ENCODE assay signal across 15 cellular contexts in the genomic region with DNA sequence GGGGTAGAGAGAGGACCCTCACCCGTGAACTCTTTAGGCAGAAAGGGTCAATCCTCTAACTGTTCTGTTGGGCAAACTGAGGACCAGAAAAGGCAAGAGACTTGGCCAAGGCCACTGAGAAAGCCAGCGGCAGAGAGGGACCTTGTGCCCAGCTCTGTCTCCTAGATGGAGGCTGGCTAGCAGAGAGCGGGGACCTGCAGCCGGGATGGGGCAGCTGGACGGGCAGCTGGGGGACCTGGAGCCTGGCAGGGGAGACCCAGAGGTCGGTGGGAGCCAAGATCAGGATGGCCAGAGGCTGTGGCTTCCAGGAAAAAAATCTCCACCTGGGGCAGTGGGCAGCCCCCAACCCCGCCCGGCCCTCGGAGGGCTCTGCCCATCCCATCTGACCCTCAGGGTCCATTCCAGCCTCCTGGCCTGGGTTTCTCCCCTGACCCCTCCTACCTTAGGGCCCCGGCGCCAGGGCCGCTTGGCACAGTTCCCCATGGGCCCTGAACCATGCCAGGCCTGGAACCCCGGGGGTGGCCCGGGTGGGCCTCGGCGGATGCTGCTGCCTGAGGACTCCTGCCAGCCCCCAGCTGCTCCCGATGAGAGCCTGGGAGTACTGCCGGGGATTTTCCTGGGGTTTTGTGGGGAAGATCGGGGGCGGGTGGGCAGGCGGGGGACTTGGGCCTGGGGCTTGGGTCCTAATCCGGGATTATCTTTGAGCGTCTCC. TPM values are rescaled to one million over a fixed set of nuclear protein-coding genes. Genes with fewer than 3 reads are reported as not detected.
DNase-seq lines count a peak whose midpoint lies in the region; TF ChIP-seq lines count a peak whose summit lies in the region.
"Had no signal": no experiment of that assay in that cellular context is flagged by ENCODE, and none has a peak within 500 bp of the region (broad histone marks: within the 10 kb centered on the region; RNA-seq: fewer than 3 reads in every experiment).

A gene (minus strand): TSS at position 603 of the 712 bp plus-strand sequence. CDS start 120 bp downstream, at position 483.

- no peak within 1 kb of the TSS for H3K9ac ChIP-seq in neural progenitor cell

- H3K9me3 Mint-ChIP-seq in neural progenitor cell, result peaks cover 8% of the 10 kb centered on the region
- H3K9me3 Mint-ChIP-seq: CD8-positive, alpha-beta T cell had no signal

- H3K27ac ChIP-seq in WERI-Rb-1 (peak within 1 kb of the TSS; percentile 70), neural progenitor cell (no peak within 1 kb of the TSS)
- H3K27ac ChIP-seq: 22Rv1 had no signal

- H3K4me3 ChIP-seq in H7 (ENCODE audit: insufficient read depth, low read depth, low read length), result no peak within 1 kb of the TSS
- H3K4me3 ChIP-seq in WERI-Rb-1 (ENCODE audit: low read depth, low read length), result peak within 1 kb of the TSS; percentile 22
- no peak within 1 kb of the TSS for H3K4me3 ChIP-seq in neural progenitor cell
- no peak within 1 kb of the TSS for H3K4me3 ChIP-seq in MG63

- no peaks in the 10 kb centered on the region for H3K4me1 ChIP-seq in neural progenitor cell

- H3K27me3 ChIP-seq in H7 (ENCODE audit: control insufficient read depth, insufficient read depth, low read length), result peaks cover 1% of the 10 kb centered on the region; the same call in 1 of the 2 replicates
- H3K27me3 ChIP-seq in WERI-Rb-1 (ENCODE audit: insufficient read depth, low read depth, severe bottlenecking), result no peaks in the 10 kb centered on the region
- no peaks in the 10 kb centered on the region for H3K27me3 ChIP-seq in neural progenitor cell
- H3K27me3 ChIP-seq in MG63, result no peaks in the 10 kb centered on the region

- no peak within 1 kb of the TSS for H3K27ac Mint-ChIP-seq in neural progenitor cell
- H3K27ac Mint-ChIP-seq: CD8-positive, alpha-beta T cell had no signal

- no peaks in the 10 kb centered on the region for H3F3A ChIP-seq in neural progenitor cell (ENCODE audit: low read depth)

- H3K4me1 Mint-ChIP-seq in neural progenitor cell, result peaks cover 11% of the 10 kb centered on the region

- TF ChIP-seq CTCF in WERI-Rb-1 (IDR thresholded peaks at IDR 0.05; ENCODE audit: low read depth, low read length) (no peak), neural progenitor cell (IDR thresholded peaks at IDR 0.05) (no peak)

- peaks cover 12% of the 10 kb centered on the region for H3K27me3 Mint-ChIP-seq in neural progenitor cell (ENCODE audit: insufficient read depth, low read depth)

- H3K36me3 ChIP-seq in H7 (replicated peaks; ENCODE audit: control insufficient read depth, insufficient read depth, low read length), result no peaks in the 10 kb centered on the region
- H3K36me3 ChIP-seq in WERI-Rb-1, result no peaks in the 10 kb centered on the region
- H3K36me3 ChIP-seq in neural progenitor cell, result no peaks in the 10 kb centered on the region
- no peaks in the 10 kb centered on the region for H3K36me3 ChIP-seq in MG63

- H3K79me2 ChIP-seq in neural progenitor cell (ENCODE audit: low read depth), result no peaks in the 10 kb centered on the region

- H2AFZ ChIP-seq in neural progenitor cell (replicated peaks), result no peak within 1 kb of the TSS

- no peaks in the 10 kb centered on the region for H3K36me3 Mint-ChIP-seq in neural progenitor cell
- H3K36me3 Mint-ChIP-seq: CD14-positive monocyte; CD8-positive, alpha-beta T cell had no signal

- H3K9me3 ChIP-seq in WERI-Rb-1 (ENCODE audit: severe bottlenecking) (no peaks in the 10 kb centered on the region), neural progenitor cell (ENCODE audit: low read depth) (no peaks in the 10 kb centered on the region), MG63 (no peaks in the 10 kb centered on the region)

- H3K4me2 ChIP-seq in neural progenitor cell, result no peak within 1 kb of the TSS

- H3K4me3 Mint-ChIP-seq in neural progenitor cell, result no peak within 1 kb of the TSS
- H3K4me3 Mint-ChIP-seq: CD14-positive monocyte; CD8-positive, alpha-beta T cell had no signal

- no peaks in the 10 kb centered on the region for H4K20me1 ChIP-seq in neural progenitor cell (ENCODE audit: low read depth)

- DNase-seq in NCI-H524 (lab: John Stamatoyannopoulos, UW), result peak; percentile 12 to 39
- DNase-seq in NCI-H524 treated with DMSO at 0.1 percent for 48 hours (lab: John Stamatoyannopoulos, UW), result no peak
- DNase-seq in H7, result peak; percentile 63
- DNase-seq in WERI-Rb-1, result peak; percentile 62
- DNase-seq in neural progenitor cell (ENCODE audit: low spot score), result peak; percentile 17
- no peak for DNase-seq in MG63
- no peak for DNase-seq in superior temporal gyrus (ENCODE audit: extremely low spot score)
- DNase-seq in stimulated activated CD4-positive, alpha-beta T cell treated with anti-CD3 and anti-CD28 coated beads, Interleukin-15, amount 100 ng/mL, for 24 hours, result no peak
- DNase-seq: CD8-positive, alpha-beta T cell; COR-L47 had no signal

RNA-seq across cellular contexts. Expression of the gene that starts here (rescaled TPM):
- not detected in 2 replicates for total RNA-seq in H7 (2014; rRNA removed; shearing (Covaris generic))
- total RNA-seq in neural progenitor cell (ENCODE audit: low replicate concordance), result not detected in 2 replicates
- not detected in 2 replicates for total RNA-seq in MG63 (2014; rRNA removed; shearing (Covaris generic); ENCODE audit: low replicate concordance)
- total RNA-seq: A673; CD8-positive, alpha-beta T cell; Daoy; HepG2 had no signal

Comparison
In these comparisons a context has a peak if more than half of its experiments do, and no peak if none do; other contexts are left out.
1. DNase-seq: peak in NCI-H524 (2 of 2) and WERI-Rb-1 (single experiment); none in NCI-H524 treated with DMSO at 0.1 percent for 48 hours (single experiment), MG63 (single experiment), superior temporal gyrus (single experiment) and stimulated activated CD4-positive, alpha-beta T cell treated with anti-CD3 and anti-CD28 coated beads, Interleukin-15, amount 100 ng/mL, for 24 hours (single experiment).
2. Peak in DNase-seq in H7; RNA of the gene not detected or under 1 TPM.
3. Peak in DNase-seq in neural progenitor cell; RNA of the gene not detected or under 1 TPM.